Comparison of ENCODE assay signal across 14 cellular contexts in the genomic region with DNA sequence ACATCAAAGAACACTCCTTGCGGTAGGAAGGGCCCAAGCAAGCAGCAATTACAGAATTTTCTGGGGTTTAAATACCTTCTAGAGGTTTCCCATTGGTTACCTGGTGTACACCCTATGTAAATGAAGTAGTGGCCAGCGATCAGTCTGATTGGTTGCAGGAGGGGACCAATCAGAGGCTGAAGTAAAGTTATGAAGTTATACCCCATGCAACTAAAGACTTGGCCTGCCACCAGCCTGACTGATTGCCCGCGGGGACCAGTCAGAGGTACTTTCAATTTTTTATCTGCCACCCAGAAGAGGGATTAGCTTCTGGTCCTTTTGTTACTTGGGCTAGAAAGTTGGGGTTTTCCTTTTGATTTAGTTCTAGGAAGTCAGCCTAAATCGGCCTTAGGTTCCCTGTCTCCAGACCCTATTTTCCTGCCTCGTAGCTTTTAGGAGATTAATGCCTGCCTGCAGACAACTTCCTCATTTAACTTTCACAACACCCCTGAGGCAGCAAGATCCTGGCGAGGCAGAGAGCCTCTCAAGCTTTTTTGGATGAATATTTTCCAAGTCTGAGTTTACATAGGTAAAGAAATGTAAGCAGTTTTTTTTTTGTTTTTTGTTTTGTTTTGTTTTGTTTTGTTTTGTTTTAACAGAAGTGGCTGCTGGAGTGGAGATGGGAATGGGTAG. TPM values are rescaled to one million over a fixed set of nuclear protein-coding genes. Genes with fewer than 3 reads are reported as not detected.
DNase-seq lines count a peak whose midpoint lies in the region; ATAC-seq and TF ChIP-seq lines count a peak whose summit lies in the region.
"Had no signal": no experiment of that assay in that cellular context is flagged by ENCODE, and none has a peak within 500 bp of the region (broad histone marks: within the 10 kb centered on the region; RNA-seq: fewer than 3 reads in every experiment).

No MANE protein-coding gene starts in this region.

- H3K27ac ChIP-seq in Karpas-422 (ENCODE audit: low read length) (no peak overlapping the region), tibial nerve (no peak overlapping the region)

- H3K9me3 ChIP-seq in Karpas-422 (ENCODE audit: low read length) (no peaks in the 10 kb centered on the region), tibial nerve (no peaks in the 10 kb centered on the region)
- H3K9me3 ChIP-seq: lower lobe of right lung had no signal

- H3K9me3 Mint-ChIP-seq in naive B cell (peaks cover 0 to 4% (median 0%) of the 10 kb centered on the region in 7 donors), T-cell (no peaks in the 10 kb centered on the region)

- ATAC-seq in naive B cell (ENCODE audit: low read depth in 2 of 2) (no peak), T-cell (replicated peaks in 1 of 4) (no peak)
- ATAC-seq: lower lobe of right lung had no signal

- H3K27ac Mint-ChIP-seq in naive B cell: peak overlapping the region; percentile 30 to 99 (median 84)
- H3K27ac Mint-ChIP-seq in T-cell: peak overlapping the region in 1 of 2 donors; percentile 52

- H3K36me3 Mint-ChIP-seq in naive B cell (peaks cover 0 to 4% of the 10 kb centered on the region in 2 donors), T-cell (peaks cover 12% of the 10 kb centered on the region)

- peaks cover 12% of the 10 kb centered on the region; the same call in 1 of the 2 replicates for H4K20me1 ChIP-seq in Karpas-422 (ENCODE audit: insufficient read depth, low read depth, low read length)

- no peaks in the 10 kb centered on the region for H3K27me3 ChIP-seq in Karpas-422 (ENCODE audit: low read length)
- H3K27me3 ChIP-seq in tibial nerve: peaks cover 0 to 10% of the 10 kb centered on the region in 2 donors

- H3K4me3 ChIP-seq in Karpas-422 (ENCODE audit: low read length) (no peak overlapping the region), tibial nerve (no peak overlapping the region)

- no peak for TF ChIP-seq POLR2A in tibial nerve (IDR thresholded peaks at IDR 0.05)

- 84 to 86% methylated on average over 7 of the region's 7 CpGs for WGBS in tibial nerve, 2 donors

- H3K4me1 ChIP-seq in Karpas-422 (ENCODE audit: low read length) (peaks cover 49% of the 10 kb centered on the region), tibial nerve (peaks cover 0 to 34% (median 18%) of the 10 kb centered on the region in 4 donors)

- peak overlapping the region; percentile 4 for H3K4me2 ChIP-seq in Karpas-422 (ENCODE audit: low read depth, low read length, poor library complexity, severe bottlenecking)

- CTCF ChIA-PET in T-cell (lab: Charles Lee): interaction anchor here (0.7 kb wide), 2 partner anchors 15 to 186 kb away, joined by 4 to 7 read pairs; no protein-coding TSS in a partner anchor

- H3K4me3 Mint-ChIP-seq in naive B cell (peak overlapping the region; percentile 40 to 96 (median 66)), T-cell (no peak overlapping the region)

- POLR2A ChIA-PET in T-cell (lab: Charles Lee): no interaction called here

- H3K9ac ChIP-seq in Karpas-422 (ENCODE audit: low read length): no peak overlapping the region

- peak overlapping the region; percentile 24; the same call in 1 of the 2 replicates for H2AFZ ChIP-seq in Karpas-422 (ENCODE audit: low read length)

- H3K9me2 ChIP-seq in Karpas-422 (replicated peaks; ENCODE audit: insufficient read depth, low read length): no peaks in the 10 kb centered on the region

- H3K27me3 Mint-ChIP-seq in naive B cell (no peaks in the 10 kb centered on the region), T-cell (no peaks in the 10 kb centered on the region)

- TF ChIP-seq CTCF in tibial nerve (IDR thresholded peaks at IDR 0.05): no peak

- H3K4me1 Mint-ChIP-seq in naive B cell (peaks cover 30 to 58% (median 39%) of the 10 kb centered on the region in 3 donors), T-cell (peaks cover 26 to 40% (median 36%) of the 10 kb centered on the region in 3 donors)

- H3K36me3 ChIP-seq in Karpas-422 (ENCODE audit: insufficient read depth, low read length): peaks cover 7% of the 10 kb centered on the region; the same call in 1 of the 2 replicates
- no peaks in the 10 kb centered on the region for H3K36me3 ChIP-seq in tibial nerve
- H3K36me3 ChIP-seq: lower lobe of right lung had no signal

- peak; percentile 30 for DNase-seq in DMS 273 (lab: John Stamatoyannopoulos, UW; ENCODE audit: unreplicated experiment)
- DNase-seq in DMS 273 treated with DMSO at 0.1 percent for 48 hours (lab: John Stamatoyannopoulos, UW): no peak
- peak; percentile 69 for DNase-seq in Karpas-422
- peak; percentile 50 for DNase-seq in SW480 (ENCODE audit: low spot score)
- no peak for DNase-seq in naive B cell
- DNase-seq in tibial nerve (ENCODE audit: low spot score in 2 of 2): no peak
- no peak for DNase-seq in NCI-H1105 (lab: John Stamatoyannopoulos, UW)
- no peak for DNase-seq in T-cell
- DNase-seq: activated CD8-positive, alpha-beta memory T cell treated with anti-CD3 and anti-CD28 coated beads, Interleukin-2, amount 50 U/mL, for 48 hours; aorta; effector CD4-positive, alpha-beta T cell; EL; lower lobe of right lung; NCI-H1092 treated with DMSO at 0.1 percent for 48 hours had no signal

- peaks cover 35% of the 10 kb centered on the region for H3K79me2 ChIP-seq in Karpas-422 (ENCODE audit: low read length)

- no peak for TF ChIP-seq EP300 in tibial nerve (IDR thresholded peaks at IDR 0.05)

RNA-seq across cellular contexts. Expression of gene DGUOK, which starts 1.5 kb away (rescaled TPM):
- total RNA-seq in Karpas-422 (2014; rRNA removed; shearing (Covaris generic); ENCODE audit: low replicate concordance): 88.0 and 130 TPM in 2 replicates
- 100 to 1,000 TPM; 192 to 245 (median 213) TPM for polyA plus RNA-seq in naive B cell (ENCODE audit: low read depth in 6 of 6)
- total RNA-seq in tibial nerve: 10 to 100 TPM; 36.9 to 63.9 (median 44.0) TPM
- 10 to 100 TPM; 44.0 to 70.2 (median 62.5) TPM for total RNA-seq in T-cell

RNA-seq across cellular contexts. Expression of gene ACTG2, which starts 32.4 kb away (rescaled TPM):
- total RNA-seq in Karpas-422 (2014; rRNA removed; shearing (Covaris generic); ENCODE audit: low replicate concordance): not detected in 2 replicates
- not detected for polyA plus RNA-seq in naive B cell (ENCODE audit: low read depth in 6 of 6)
- 10 to 100 TPM in 3 of 4 donors, 1 to 10 TPM in 1; 6.3 to 20.1 (median 16.8) TPM for total RNA-seq in tibial nerve
- total RNA-seq in T-cell: 1 to 10 TPM in 1 of 5 donors, under 1 TPM in 2, not detected in 2; 0.79 to 1.3 (median 0.95) TPM

RNA-seq across cellular contexts. Expression of gene TET3, which starts 59.5 kb away (rescaled TPM):
- 11.6 and 13.6 TPM in 2 replicates for total RNA-seq in Karpas-422 (2014; rRNA removed; shearing (Covaris generic); ENCODE audit: low replicate concordance)
- 1 to 10 TPM in 1 of 6 donors, under 1 TPM in 5; 0.03 to 1.2 (median 0.53) TPM for polyA plus RNA-seq in naive B cell (ENCODE audit: low read depth in 6 of 6)
- total RNA-seq in tibial nerve (10 to 100 TPM in 1 of 4 donors, 1 to 10 TPM in 3; 4.3 to 14.1 (median 6.6) TPM), T-cell (10 to 100 TPM; 22.5 to 32.2 (median 26.8) TPM)

Comparison
In these comparisons a context has a peak if more than half of its experiments do, and no peak if none do; other contexts are left out.
1. DNase-seq: peak in DMS 273 (single experiment), Karpas-422 (single experiment) and SW480 (single experiment); none in DMS 273 treated with DMSO at 0.1 percent for 48 hours (single experiment), naive B cell (single experiment), tibial nerve (0 of 2), NCI-H1105 (single experiment) and T-cell (0 of 34).
2. H3K4me3 Mint-ChIP-seq: peak in naive B cell (8 of 8); none in T-cell (0 of 3).